ENCODE assay signal across 23 cellular contexts in genomic region chr1:205972081-205972480, GRCh38. TPM values are rescaled to one million over a fixed set of nuclear protein-coding genes. Genes with fewer than 3 reads are reported as not detected.
A peak's percentile ranks its signal among the peaks of the same experiment; 100 is the strongest.
DNase-seq lines count a peak whose midpoint lies in the region; ATAC-seq, FAIRE-seq and TF ChIP-seq lines count a peak whose summit lies in the region.
"Had no signal": no experiment of that assay in that cellular context is flagged by ENCODE, and none has a peak within 500 bp of the region (broad histone marks: within the 10 kb centered on the region; RNA-seq: fewer than 3 reads in every experiment).

No MANE protein-coding gene starts in this region.

- TF ChIP-seq CTCF in K562 (IDR thresholded peaks at IDR 0.05 in 2 of 3, conservative IDR thresholded peaks at IDR 0.05 in 1 of 3; ENCODE audit: insufficient read depth in 2 of 3, low read depth in 1 of 3, low read length in 3 of 3) (no peak), upper lobe of right lung (IDR thresholded peaks at IDR 0.05) (no peak)

- POLR2A ChIA-PET in K562 (lab: Yijun Ruan, JAX) = interaction anchor here (0.7 to 1.7 kb wide), 2 partner anchors 14 to 20 kb away, joined by 3 to 5 read pairs; no protein-coding TSS in a partner anchor

- no peak for TF ChIP-seq EP300 in K562 (IDR thresholded peaks at IDR 0.05; ENCODE audit: low read length)

- peak; percentile 3 for DNase-seq in activated naive CD4-positive, alpha-beta T cell treated with anti-CD3 and anti-CD28 coated beads for 36 hours
- DNase-seq in activated naive CD4-positive, alpha-beta T cell treated with Interleukin-2 at 50 U/mL for 16 hours = no peak
- DNase-seq in M059J (ENCODE audit: low read depth) (peak; percentile 55), K562 (ENCODE audit: extremely low read depth in 1 of 4, low spot score in 3 of 4) (no peak), upper lobe of right lung (peak; percentile 26), cerebellum (ENCODE audit: low spot score) (no peak)
- DNase-seq: CD4-positive, alpha-beta memory T cell; DMS153; NCI-H1092 treated with DMSO at 0.1 percent for 48 hours; NCI-H187; NCI-H2107; NCI-H524; SHP77 had no signal

- no peak overlapping the region for H2AFZ ChIP-seq in K562 (ENCODE audit: low read depth, low read length)

- no peak for TF ChIP-seq POLR2A in K562 (conservative IDR thresholded peaks at IDR 0.05)

- 0 out of 2 replicates have a peak, but pooled peaks cover 2% of the 10 kb centered on the region for H4K20me1 ChIP-seq in K562 (replicated peaks; ENCODE audit: control insufficient read depth, insufficient read depth, low read length)

- H3K27me3 Mint-ChIP-seq in activated naive CD4-positive, alpha-beta T cell treated with anti-CD3 and anti-CD28 coated beads for 36 hours (ENCODE audit: low read depth) = no peaks in the 10 kb centered on the region

- H3K36me3 Mint-ChIP-seq in activated naive CD4-positive, alpha-beta T cell treated with anti-CD3 and anti-CD28 coated beads for 36 hours (ENCODE audit: low read depth) = no peaks in the 10 kb centered on the region
- H3K36me3 Mint-ChIP-seq: CD4-positive, alpha-beta memory T cell had no signal

- H3K4me3 Mint-ChIP-seq in activated naive CD4-positive, alpha-beta T cell treated with anti-CD3 and anti-CD28 coated beads for 36 hours = no peak overlapping the region
- H3K4me3 Mint-ChIP-seq: CD4-positive, alpha-beta memory T cell had no signal

- H3K36me3 ChIP-seq in K562 (ENCODE audit: control insufficient read depth, insufficient read depth, low read length) (no peaks in the 10 kb centered on the region), upper lobe of right lung (no peaks in the 10 kb centered on the region)

- no TSS peak for BruUV-seq in K562 (replicated peaks; lab: Mats Ljungman, UMichigan)

- no peak overlapping the region for H3K9ac ChIP-seq in K562 (ENCODE audit: insufficient read depth in 1 of 2, low read depth in 2 of 2, low read length in 2 of 2)

- peaks cover 2% of the 10 kb centered on the region for H3K9me3 Mint-ChIP-seq in activated naive CD4-positive, alpha-beta T cell treated with anti-CD3 and anti-CD28 coated beads for 36 hours
- H3K9me3 Mint-ChIP-seq: CD4-positive, alpha-beta memory T cell had no signal

- no peak overlapping the region for H3K4me2 ChIP-seq in K562 (ENCODE audit: insufficient read depth, low read length)
- H3K4me2 ChIP-seq: A549 had no signal

- TF ChIP-seq RAD21 in K562 (CRISPR knock-in tag; conservative IDR thresholded peaks at IDR 0.05 in 1 of 2, IDR thresholded peaks at IDR 0.05 in 1 of 2) = no peak

- H3K27ac ChIP-seq in K562 (ENCODE audit: extremely low read depth, low read depth, low read length) = no peak overlapping the region
- no peak overlapping the region for H3K27ac ChIP-seq in upper lobe of right lung
- H3K27ac ChIP-seq: SK-N-MC had no signal

- peaks cover 0 to 4% of the 10 kb centered on the region in 2 experiments; a peak in 1 of 5 replicates for H3K4me1 ChIP-seq in K562 (replicated peaks in 1 of 2; ENCODE audit: control insufficient read depth in 2 of 2, insufficient read depth in 2 of 2, low read length in 2 of 2)
- peaks cover 8% of the 10 kb centered on the region for H3K4me1 ChIP-seq in upper lobe of right lung

- 0% methylated on average over 4 of the region's 4 CpGs for WGBS in K562 (ENCODE audit: insufficient coverage, low coverage, missing lambda C conversion rate)

- H3K4me1 Mint-ChIP-seq in activated naive CD4-positive, alpha-beta T cell treated with anti-CD3 and anti-CD28 coated beads for 36 hours (ENCODE audit: low read depth) = no peaks in the 10 kb centered on the region

- H3K4me3 ChIP-seq in K562 (no peak overlapping the region), upper lobe of right lung (no peak overlapping the region)
- H3K4me3 ChIP-seq: A549, SK-N-MC had no signal

- peaks cover 11 to 34% of the 10 kb centered on the region in 2 experiments; a peak in 4 of 5 replicates for H3K27me3 ChIP-seq in K562 (ENCODE audit: control insufficient read depth in 2 of 2, insufficient read depth in 2 of 2, low read length in 2 of 2)
- no peaks in the 10 kb centered on the region for H3K27me3 ChIP-seq in upper lobe of right lung

- no peaks in the 10 kb centered on the region for H3K79me2 ChIP-seq in K562 (ENCODE audit: control insufficient read depth, insufficient read depth, low read length)

- CTCF ChIA-PET in activated naive CD4-positive, alpha-beta T cell treated with anti-CD3 and anti-CD28 coated beads for 36 hours (lab: Charles Lee) = interaction anchor here (2.3 kb wide), 1 partner anchor 313 kb away, joined by 5 read pairs; no protein-coding TSS in a partner anchor
- CTCF ChIA-PET in K562 (lab: Yijun Ruan, JAX; ENCODE audit: low intra/inter-chr PET ratio) = no interaction called here

- H3K27ac Mint-ChIP-seq in activated naive CD4-positive, alpha-beta T cell treated with anti-CD3 and anti-CD28 coated beads for 36 hours = no peak overlapping the region
- H3K27ac Mint-ChIP-seq: CD4-positive, alpha-beta memory T cell had no signal

- H3K9me3 ChIP-seq in K562 (replicated peaks; ENCODE audit: control insufficient read depth, insufficient read depth, low read depth, low read length) = no peaks in the 10 kb centered on the region; the same call in 1 of the 2 replicates
- no peaks in the 10 kb centered on the region for H3K9me3 ChIP-seq in upper lobe of right lung
- H3K9me3 ChIP-seq: A549 had no signal

- in situ Hi-C loops in K562 (cut with MboI) = no loop called here

- ATAC-seq in K562 (peak; percentile 19; the same call in 1 of the 3 replicates), upper lobe of right lung (no peak), GM21360 (IDR thresholded peaks at IDR 0.05; ENCODE audit: unreplicated experiment) (no peak)

- intact Hi-C loops in activated naive CD4-positive, alpha-beta T cell treated with anti-CD3 and anti-CD28 coated beads for 36 hours (cut with micrococcal nuclease) = loop anchor here (10.0 kb wide), 1 partner anchor 447 kb away; no protein-coding TSS in a partner anchor
- intact Hi-C loops in K562 (cut with micrococcal nuclease) (no loop called here), upper lobe of right lung (cut with DNase I) (no loop called here)

- FAIRE-seq in K562 (lab: Jason Lieb, UNC) = no peak
- FAIRE-seq: A549, GM12892, GM18507, H1, RCC 7860 had no signal

- no peaks in the 10 kb centered on the region for H3K9me1 ChIP-seq in K562 (ENCODE audit: control insufficient read depth, insufficient read depth, low read length)

RNA-seq across cellular contexts. Expression of gene SLC26A9, which starts 28.8 kb away (rescaled TPM):
- not detected for total RNA-seq in activated naive CD4-positive, alpha-beta T cell treated with anti-CD3 and anti-CD28 coated beads for 36 hours
- total RNA-seq in M059J (2014; rRNA removed; shearing (Covaris generic)) = 0.07 TPM in 1 of 2 replicates, not detected in the other
- total RNA-seq in K562 (2011; cell fraction: chromatin; rRNA removed; ENCODE audit: low replicate concordance) = not detected in 2 replicates
- not detected in 2 replicates for total RNA-seq in K562 (2011; cell fraction: nucleolus; rRNA removed)
- not detected in 2 replicates for total RNA-seq in K562 (2011; cell fraction: nucleoplasm; rRNA removed)
- total RNA-seq in K562 (2014; rRNA removed) (not detected in 2 replicates), K562 (2014; rRNA removed; fragmentation: Illumina TruSeq; extraction: Trizol) (not detected in 2 replicates), K562 (2015; rRNA removed; fragmentation: Illumina TruSeq; extraction: Trizol) (not detected in 2 replicates), K562 (2021) (not detected in 2 replicates), upper lobe of right lung (21.7 TPM), cerebellum (not detected)
- polyA plus RNA-seq in K562 (2011; rRNA removed) (not detected in 2 replicates), K562 (2014; fragmentation: Illumina TruSeq; extraction: Trizol) (0.03 TPM in 1 of 2 replicates, not detected in the other), K562 (2014; fragmentation: Nextera tagmentation; extraction: Ambion mirVana) (not detected), K562 (2014; rRNA removed) (not detected in 2 replicates)
- polyA plus RNA-seq in K562 (2011; cell fraction: cytosol; rRNA removed) = not detected in 2 replicates
- polyA plus RNA-seq in K562 (2011; cell fraction: nucleus; rRNA removed) = 0.13 TPM in 1 of 2 replicates, not detected in the other
- 0.01 and 0.03 TPM in 2 replicates for polyA plus RNA-seq in K562 (2012)
- not detected in 2 replicates for polyA minus RNA-seq in K562 (2011; rRNA and poly(A)+ RNA removed)
- not detected in 2 replicates for polyA minus RNA-seq in K562 (2011; cell fraction: cytosol; rRNA and poly(A)+ RNA removed)
- polyA minus RNA-seq in K562 (2011; cell fraction: nucleus; rRNA and poly(A)+ RNA removed) = under 0.01 TPM in 1 of 2 replicates, not detected in the other
- total RNA-seq: CD4-positive, alpha-beta memory T cell; Daoy; H1; LHCN-M2 had no signal
- polyA plus RNA-seq: BJ; CD4-positive, alpha-beta memory T cell; H1 had no signal

RNA-seq across cellular contexts. Expression of gene RAB7B, which starts 31.1 kb away (rescaled TPM):
- total RNA-seq in activated naive CD4-positive, alpha-beta T cell treated with anti-CD3 and anti-CD28 coated beads for 36 hours = not detected
- total RNA-seq in M059J (2014; rRNA removed; shearing (Covaris generic)) = 0.44 and 0.69 TPM in 2 replicates
- 0.21 TPM in 1 of 2 replicates, not detected in the other for total RNA-seq in K562 (2011; cell fraction: chromatin; rRNA removed; ENCODE audit: low replicate concordance)
- total RNA-seq in K562 (2011; cell fraction: nucleolus; rRNA removed) = 0.17 TPM in 1 of 2 replicates, not detected in the other
- not detected in 2 replicates for total RNA-seq in K562 (2011; cell fraction: nucleoplasm; rRNA removed)
- total RNA-seq in K562 (2014; rRNA removed) (not detected in 2 replicates), K562 (2014; rRNA removed; fragmentation: Illumina TruSeq; extraction: Trizol) (0.07 TPM in 1 of 2 replicates, not detected in the other), K562 (2015; rRNA removed; fragmentation: Illumina TruSeq; extraction: Trizol) (not detected in 2 replicates), K562 (2021) (not detected in 2 replicates), upper lobe of right lung (7.0 TPM), cerebellum (0.54 TPM)
- polyA plus RNA-seq in K562 (2011; rRNA removed) (0.09 and 0.29 TPM in 2 replicates), K562 (2014; fragmentation: Illumina TruSeq; extraction: Trizol) (0.12 TPM in 1 of 2 replicates, not detected in the other), K562 (2014; fragmentation: Nextera tagmentation; extraction: Ambion mirVana) (under 1 TPM; 0.03 to 0.06 TPM), K562 (2014; rRNA removed) (not detected in 2 replicates)
- 0.31 TPM in 1 of 2 replicates, not detected in the other for polyA plus RNA-seq in K562 (2011; cell fraction: cytosol; rRNA removed)
- 0.04 and 0.28 TPM in 2 replicates for polyA plus RNA-seq in K562 (2011; cell fraction: nucleus; rRNA removed)
- polyA plus RNA-seq in K562 (2012) = 0.04 and 0.17 TPM in 2 replicates
- polyA minus RNA-seq in K562 (2011; rRNA and poly(A)+ RNA removed) = 0.14 and 0.42 TPM in 2 replicates
- not detected in 2 replicates for polyA minus RNA-seq in K562 (2011; cell fraction: cytosol; rRNA and poly(A)+ RNA removed)
- polyA minus RNA-seq in K562 (2011; cell fraction: nucleus; rRNA and poly(A)+ RNA removed) = 0.13 TPM in 1 of 2 replicates, not detected in the other
- total RNA-seq: H1 had no signal
- polyA plus RNA-seq: CD4-positive, alpha-beta memory T cell had no signal

RNA-seq across cellular contexts. Expression of gene CTSE, which starts 51.6 kb away (rescaled TPM):
- not detected for total RNA-seq in activated naive CD4-positive, alpha-beta T cell treated with anti-CD3 and anti-CD28 coated beads for 36 hours
- total RNA-seq in M059J (2014; rRNA removed; shearing (Covaris generic)) = not detected in 2 replicates
- total RNA-seq in K562 (2011; cell fraction: chromatin; rRNA removed; ENCODE audit: low replicate concordance) = 0.16 TPM in 1 of 2 replicates, not detected in the other
- not detected in 2 replicates for total RNA-seq in K562 (2011; cell fraction: nucleolus; rRNA removed)
- not detected in 2 replicates for total RNA-seq in K562 (2011; cell fraction: nucleoplasm; rRNA removed)
- total RNA-seq in K562 (2014; rRNA removed) (not detected in 2 replicates), K562 (2014; rRNA removed; fragmentation: Illumina TruSeq; extraction: Trizol) (0.06 TPM in 1 of 2 replicates, not detected in the other), K562 (2015; rRNA removed; fragmentation: Illumina TruSeq; extraction: Trizol) (0.08 TPM in 1 of 2 replicates, not detected in the other), K562 (2021) (0.18 and 0.20 TPM in 2 replicates), upper lobe of right lung (85.8 TPM), cerebellum (not detected)
- polyA plus RNA-seq in K562 (2011; rRNA removed) (0.06 TPM in 1 of 2 replicates, not detected in the other), K562 (2014; fragmentation: Illumina TruSeq; extraction: Trizol) (0.09 TPM in 1 of 2 replicates, not detected in the other), K562 (2014; fragmentation: Nextera tagmentation; extraction: Ambion mirVana) (under 1 TPM; 0.04 to 0.13 TPM), K562 (2014; rRNA removed) (not detected in 2 replicates)
- 0.06 TPM in 1 of 2 replicates, not detected in the other for polyA plus RNA-seq in K562 (2011; cell fraction: cytosol; rRNA removed)
- polyA plus RNA-seq in K562 (2011; cell fraction: nucleus; rRNA removed) = 0.11 TPM in 1 of 2 replicates, not detected in the other
- 0.05 and 0.12 TPM in 2 replicates for polyA plus RNA-seq in K562 (2012)
- 0.25 TPM in 1 of 2 replicates, not detected in the other for polyA minus RNA-seq in K562 (2011; rRNA and poly(A)+ RNA removed)
- not detected in 2 replicates for polyA minus RNA-seq in K562 (2011; cell fraction: cytosol; rRNA and poly(A)+ RNA removed)
- not detected in 2 replicates for polyA minus RNA-seq in K562 (2011; cell fraction: nucleus; rRNA and poly(A)+ RNA removed)
- total RNA-seq: CD4-positive, alpha-beta memory T cell; Daoy; H1; LHCN-M2 had no signal
- polyA plus RNA-seq: A549; BJ; CD4-positive, alpha-beta memory T cell had no signal

Comparison
In these comparisons a context has a peak if more than half of its experiments do, and no peak if none do; other contexts are left out.
1. DNase-seq: peak in activated naive CD4-positive, alpha-beta T cell treated with anti-CD3 and anti-CD28 coated beads for 36 hours (single experiment), M059J (single experiment) and upper lobe of right lung (single experiment); none in activated naive CD4-positive, alpha-beta T cell treated with Interleukin-2 at 50 U/mL for 16 hours (single experiment), K562 (0 of 4) and cerebellum (single experiment).
2. RNA of gene SLC26A9, which starts 28.8 kb away (total RNA-seq): 21.7 TPM in upper lobe of right lung (single experiment); not detected in activated naive CD4-positive, alpha-beta T cell treated with anti-CD3 and anti-CD28 coated beads for 36 hours, 0.07 TPM in M059J, not detected in K562 and not detected in cerebellum (single experiment); every median in the first group is over 10 times any median in the second.
3. RNA of gene CTSE, which starts 51.6 kb away (total RNA-seq): 85.8 TPM in upper lobe of right lung (single experiment); 0.06 to 0.20 TPM in K562, not detected in activated naive CD4-positive, alpha-beta T cell treated with anti-CD3 and anti-CD28 coated beads for 36 hours, not detected in M059J and not detected in cerebellum (single experiment); every median in the first group is over 10 times any median in the second.